Comparison of ENCODE assay signal across 1 cellular context in the genomic region with DNA sequence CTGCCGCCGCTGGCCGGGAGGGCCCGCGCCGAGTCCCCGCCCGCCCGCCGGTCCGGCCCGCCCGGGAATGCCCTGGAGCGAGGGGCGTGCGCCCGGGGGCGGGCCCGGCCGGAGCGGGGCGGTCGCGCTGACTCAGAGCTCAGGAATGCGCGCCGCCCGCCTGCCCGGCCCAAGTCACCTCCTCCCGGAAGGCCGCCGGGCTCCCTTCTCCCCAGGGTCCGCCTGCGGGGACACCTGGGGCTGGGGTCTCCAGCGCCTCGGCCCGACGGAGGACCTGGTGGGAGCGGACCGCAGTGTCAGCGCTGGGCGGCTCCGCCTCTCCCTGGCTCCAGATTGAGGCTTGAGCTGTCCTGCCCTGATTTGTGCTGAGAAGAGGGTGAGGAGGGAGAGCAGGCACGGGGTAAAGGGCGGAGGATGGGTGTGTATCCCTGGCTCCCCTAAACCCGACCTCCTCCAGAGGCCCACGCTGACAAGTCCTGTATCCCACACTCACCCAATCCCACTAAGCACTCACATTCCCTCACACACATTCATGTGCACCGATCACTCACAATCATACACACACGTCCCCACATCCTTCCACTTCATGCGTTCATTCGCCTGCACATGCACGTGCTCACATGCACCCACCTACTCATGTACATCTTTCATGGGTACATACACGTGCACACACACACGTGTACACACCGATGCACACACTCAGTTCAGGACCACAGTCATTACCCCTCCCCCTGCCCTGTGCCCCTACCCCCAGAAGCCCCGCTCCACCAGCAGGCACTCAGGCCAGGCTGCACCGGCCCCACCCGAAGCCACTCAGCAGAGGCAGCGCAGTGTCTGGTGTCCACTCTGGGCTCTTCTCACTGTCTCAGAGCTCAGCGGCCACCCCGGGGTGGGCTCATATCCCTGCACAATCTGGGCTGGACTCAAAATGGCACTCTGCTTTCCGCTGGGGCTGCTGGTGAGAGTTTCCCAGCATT.
A peak's percentile ranks its signal among the peaks of the same experiment; 100 is the strongest.
TF ChIP-seq lines count a peak whose summit lies in the region.

A gene with protein sequence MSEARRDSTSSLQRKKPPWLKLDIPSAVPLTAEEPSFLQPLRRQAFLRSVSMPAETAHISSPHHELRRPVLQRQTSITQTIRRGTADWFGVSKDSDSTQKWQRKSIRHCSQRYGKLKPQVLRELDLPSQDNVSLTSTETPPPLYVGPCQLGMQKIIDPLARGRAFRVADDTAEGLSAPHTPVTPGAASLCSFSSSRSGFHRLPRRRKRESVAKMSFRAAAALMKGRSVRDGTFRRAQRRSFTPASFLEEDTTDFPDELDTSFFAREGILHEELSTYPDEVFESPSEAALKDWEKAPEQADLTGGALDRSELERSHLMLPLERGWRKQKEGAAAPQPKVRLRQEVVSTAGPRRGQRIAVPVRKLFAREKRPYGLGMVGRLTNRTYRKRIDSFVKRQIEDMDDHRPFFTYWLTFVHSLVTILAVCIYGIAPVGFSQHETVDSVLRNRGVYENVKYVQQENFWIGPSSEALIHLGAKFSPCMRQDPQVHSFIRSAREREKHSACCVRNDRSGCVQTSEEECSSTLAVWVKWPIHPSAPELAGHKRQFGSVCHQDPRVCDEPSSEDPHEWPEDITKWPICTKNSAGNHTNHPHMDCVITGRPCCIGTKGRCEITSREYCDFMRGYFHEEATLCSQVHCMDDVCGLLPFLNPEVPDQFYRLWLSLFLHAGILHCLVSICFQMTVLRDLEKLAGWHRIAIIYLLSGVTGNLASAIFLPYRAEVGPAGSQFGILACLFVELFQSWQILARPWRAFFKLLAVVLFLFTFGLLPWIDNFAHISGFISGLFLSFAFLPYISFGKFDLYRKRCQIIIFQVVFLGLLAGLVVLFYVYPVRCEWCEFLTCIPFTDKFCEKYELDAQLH (minus strand): TSS at position 71 of the 977 bp plus-strand sequence. CDS start 7,616 bp downstream, outside the sequence.

TF ChIP-seq in HepG2, 621 proteins besides CTCF, POLR2A, EP300 and RAD21 (continued from another document and continues in another):
- TF ChIP-seq CBFB (CRISPR knock-in tag; IDR thresholded peaks at IDR 0.05) (no peak), ZNF33B (CRISPR knock-in tag; IDR thresholded peaks at IDR 0.05) (no peak), HOXA3 (CRISPR knock-in tag; IDR thresholded peaks at IDR 0.05) (peak; percentile 47), NRL (CRISPR knock-in tag; IDR thresholded peaks at IDR 0.05; ENCODE audit: borderline replicate concordance) (peak; percentile 24; the same call in 1 of the 2 replicates), ZNF263 (CRISPR knock-in tag; IDR thresholded peaks at IDR 0.05) (peak; percentile 24; the same call in 1 of the 2 replicates), ZNF768 (CRISPR knock-in tag; IDR thresholded peaks at IDR 0.05) (peak; percentile 37; the same call in 1 of the 2 replicates), ZNF546 (CRISPR knock-in tag; conservative IDR thresholded peaks at IDR 0.05) (no peak), ZNF589 (CRISPR knock-in tag; conservative IDR thresholded peaks at IDR 0.05) (0 out of 2 replicates have a peak, but pooled peaks have one; percentile 23), ZNF549 (CRISPR knock-in tag; IDR thresholded peaks at IDR 0.05) (no peak), ZSCAN29 (CRISPR knock-in tag; conservative IDR thresholded peaks at IDR 0.05) (no peak), GTF3A (CRISPR knock-in tag; conservative IDR thresholded peaks at IDR 0.05) (no peak), ZMYM3 (CRISPR knock-in tag; IDR thresholded peaks at IDR 0.05) (peak; percentile 97), ZNF563 (CRISPR knock-in tag; IDR thresholded peaks at IDR 0.05) (0 out of 2 replicates have a peak, but pooled peaks have one; percentile 50), HOXA5 (CRISPR knock-in tag; IDR thresholded peaks at IDR 0.05) (no peak), RBM39 (IDR thresholded peaks at IDR 0.05; ENCODE audit: low read depth, low read length, poor library complexity, severe bottlenecking) (peak; percentile 68), ZNF788 (CRISPR knock-in tag; IDR thresholded peaks at IDR 0.05; ENCODE audit: borderline replicate concordance) (no peak), MEIS1 (CRISPR knock-in tag; IDR thresholded peaks at IDR 0.05; ENCODE audit: borderline replicate concordance) (no peak), CHD2 (IDR thresholded peaks at IDR 0.05; ENCODE audit: low read depth, low read length) (no peak), ZNF747 (CRISPR knock-in tag; IDR thresholded peaks at IDR 0.05; ENCODE audit: borderline replicate concordance) (no peak), TAF15 (IDR thresholded peaks at IDR 0.05; ENCODE audit: low read depth, low read length, poor library complexity, severe bottlenecking) (no peak), MAF1 (CRISPR knock-in tag; IDR thresholded peaks at IDR 0.05; ENCODE audit: borderline replicate concordance) (no peak), ZBTB38 (CRISPR knock-in tag; IDR thresholded peaks at IDR 0.05) (peak; percentile 56), ZNF781 (CRISPR knock-in tag; IDR thresholded peaks at IDR 0.05; ENCODE audit: borderline replicate concordance, not compliant biosample characterization) (no peak), SNRNP70 (IDR thresholded peaks at IDR 0.05; ENCODE audit: low read depth, low read length) (no peak), SP4 (CRISPR knock-in tag; IDR thresholded peaks at IDR 0.05) (peak; percentile 57; the same call in 1 of the 2 replicates), ZNF20 (CRISPR knock-in tag; IDR thresholded peaks at IDR 0.05) (no peak), HNF4G (IDR thresholded peaks at IDR 0.05; ENCODE audit: borderline replicate concordance, low read depth, low read length) (no peak), HNF4G (CRISPR knock-in tag; IDR thresholded peaks at IDR 0.05; ENCODE audit: borderline replicate concordance, low read depth) (no peak)
- TF ChIP-seq, protein P1, sequence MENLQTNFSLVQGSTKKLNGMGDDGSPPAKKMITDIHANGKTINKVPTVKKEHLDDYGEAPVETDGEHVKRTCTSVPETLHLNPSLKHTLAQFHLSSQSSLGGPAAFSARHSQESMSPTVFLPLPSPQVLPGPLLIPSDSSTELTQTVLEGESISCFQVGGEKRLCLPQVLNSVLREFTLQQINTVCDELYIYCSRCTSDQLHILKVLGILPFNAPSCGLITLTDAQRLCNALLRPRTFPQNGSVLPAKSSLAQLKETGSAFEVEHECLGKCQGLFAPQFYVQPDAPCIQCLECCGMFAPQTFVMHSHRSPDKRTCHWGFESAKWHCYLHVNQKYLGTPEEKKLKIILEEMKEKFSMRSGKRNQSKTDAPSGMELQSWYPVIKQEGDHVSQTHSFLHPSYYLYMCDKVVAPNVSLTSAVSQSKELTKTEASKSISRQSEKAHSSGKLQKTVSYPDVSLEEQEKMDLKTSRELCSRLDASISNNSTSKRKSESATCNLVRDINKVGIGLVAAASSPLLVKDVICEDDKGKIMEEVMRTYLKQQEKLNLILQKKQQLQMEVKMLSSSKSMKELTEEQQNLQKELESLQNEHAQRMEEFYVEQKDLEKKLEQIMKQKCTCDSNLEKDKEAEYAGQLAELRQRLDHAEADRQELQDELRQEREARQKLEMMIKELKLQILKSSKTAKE (CRISPR knock-in tag; IDR thresholded peaks at IDR 0.05; ENCODE audit: borderline replicate concordance) = no peak
- TF ChIP-seq, protein P2, sequence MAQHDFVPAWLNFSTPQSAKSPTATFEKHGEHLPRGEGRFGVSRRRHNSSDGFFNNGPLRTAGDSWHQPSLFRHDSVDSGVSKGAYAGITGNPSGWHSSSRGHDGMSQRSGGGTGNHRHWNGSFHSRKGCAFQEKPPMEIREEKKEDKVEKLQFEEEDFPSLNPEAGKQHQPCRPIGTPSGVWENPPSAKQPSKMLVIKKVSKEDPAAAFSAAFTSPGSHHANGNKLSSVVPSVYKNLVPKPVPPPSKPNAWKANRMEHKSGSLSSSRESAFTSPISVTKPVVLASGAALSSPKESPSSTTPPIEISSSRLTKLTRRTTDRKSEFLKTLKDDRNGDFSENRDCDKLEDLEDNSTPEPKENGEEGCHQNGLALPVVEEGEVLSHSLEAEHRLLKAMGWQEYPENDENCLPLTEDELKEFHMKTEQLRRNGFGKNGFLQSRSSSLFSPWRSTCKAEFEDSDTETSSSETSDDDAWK (CRISPR knock-in tag; IDR thresholded peaks at IDR 0.05) = no peak
- TF ChIP-seq, protein P3, sequence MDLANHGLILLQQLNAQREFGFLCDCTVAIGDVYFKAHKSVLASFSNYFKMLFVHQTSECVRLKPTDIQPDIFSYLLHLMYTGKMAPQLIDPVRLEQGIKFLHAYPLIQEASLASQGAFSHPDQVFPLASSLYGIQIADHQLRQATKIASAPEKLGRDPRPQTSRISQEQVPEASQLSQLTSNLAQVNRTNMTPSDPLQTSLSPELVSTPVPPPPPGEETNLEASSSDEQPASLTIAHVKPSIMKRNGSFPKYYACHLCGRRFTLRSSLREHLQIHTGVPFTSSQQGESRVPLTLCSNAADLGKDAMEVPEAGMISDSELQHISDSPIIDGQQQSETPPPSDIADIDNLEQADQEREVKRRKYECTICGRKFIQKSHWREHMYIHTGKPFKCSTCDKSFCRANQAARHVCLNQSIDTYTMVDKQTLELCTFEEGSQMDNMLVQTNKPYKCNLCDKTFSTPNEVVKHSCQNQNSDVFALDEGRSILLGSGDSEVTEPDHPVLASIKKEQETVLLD (CRISPR knock-in tag; IDR thresholded peaks at IDR 0.05; ENCODE audit: low read depth) = 0 out of 2 replicates have a peak, but pooled peaks have one; percentile 17
- TF ChIP-seq, protein P4, sequence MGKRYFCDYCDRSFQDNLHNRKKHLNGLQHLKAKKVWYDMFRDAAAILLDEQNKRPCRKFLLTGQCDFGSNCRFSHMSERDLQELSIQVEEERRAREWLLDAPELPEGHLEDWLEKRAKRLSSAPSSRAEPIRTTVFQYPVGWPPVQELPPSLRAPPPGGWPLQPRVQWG (CRISPR knock-in tag; IDR thresholded peaks at IDR 0.05; ENCODE audit: borderline replicate concordance, low read depth) = no peak
- TF ChIP-seq, protein P5, sequence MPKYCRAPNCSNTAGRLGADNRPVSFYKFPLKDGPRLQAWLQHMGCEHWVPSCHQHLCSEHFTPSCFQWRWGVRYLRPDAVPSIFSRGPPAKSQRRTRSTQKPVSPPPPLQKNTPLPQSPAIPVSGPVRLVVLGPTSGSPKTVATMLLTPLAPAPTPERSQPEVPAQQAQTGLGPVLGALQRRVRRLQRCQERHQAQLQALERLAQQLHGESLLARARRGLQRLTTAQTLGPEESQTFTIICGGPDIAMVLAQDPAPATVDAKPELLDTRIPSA (CRISPR knock-in tag; IDR thresholded peaks at IDR 0.05; ENCODE audit: borderline replicate concordance) = no peak
- TF ChIP-seq, protein P6, sequence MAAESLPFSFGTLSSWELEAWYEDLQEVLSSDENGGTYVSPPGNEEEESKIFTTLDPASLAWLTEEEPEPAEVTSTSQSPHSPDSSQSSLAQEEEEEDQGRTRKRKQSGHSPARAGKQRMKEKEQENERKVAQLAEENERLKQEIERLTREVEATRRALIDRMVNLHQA (CRISPR knock-in tag; IDR thresholded peaks at IDR 0.05) = no peak
- TF ChIP-seq, protein P7, sequence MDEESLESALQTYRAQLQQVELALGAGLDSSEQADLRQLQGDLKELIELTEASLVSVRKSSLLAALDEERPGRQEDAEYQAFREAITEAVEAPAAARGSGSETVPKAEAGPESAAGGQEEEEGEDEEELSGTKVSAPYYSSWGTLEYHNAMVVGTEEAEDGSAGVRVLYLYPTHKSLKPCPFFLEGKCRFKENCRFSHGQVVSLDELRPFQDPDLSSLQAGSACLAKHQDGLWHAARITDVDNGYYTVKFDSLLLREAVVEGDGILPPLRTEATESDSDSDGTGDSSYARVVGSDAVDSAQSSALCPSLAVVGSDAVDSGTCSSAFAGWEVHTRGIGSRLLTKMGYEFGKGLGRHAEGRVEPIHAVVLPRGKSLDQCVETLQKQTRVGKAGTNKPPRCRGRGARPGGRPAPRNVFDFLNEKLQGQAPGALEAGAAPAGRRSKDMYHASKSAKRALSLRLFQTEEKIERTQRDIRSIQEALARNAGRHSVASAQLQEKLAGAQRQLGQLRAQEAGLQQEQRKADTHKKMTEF (CRISPR knock-in tag; IDR thresholded peaks at IDR 0.05) = peak; percentile 20; the same call in 1 of the 2 replicates
- TF ChIP-seq, protein P8, sequence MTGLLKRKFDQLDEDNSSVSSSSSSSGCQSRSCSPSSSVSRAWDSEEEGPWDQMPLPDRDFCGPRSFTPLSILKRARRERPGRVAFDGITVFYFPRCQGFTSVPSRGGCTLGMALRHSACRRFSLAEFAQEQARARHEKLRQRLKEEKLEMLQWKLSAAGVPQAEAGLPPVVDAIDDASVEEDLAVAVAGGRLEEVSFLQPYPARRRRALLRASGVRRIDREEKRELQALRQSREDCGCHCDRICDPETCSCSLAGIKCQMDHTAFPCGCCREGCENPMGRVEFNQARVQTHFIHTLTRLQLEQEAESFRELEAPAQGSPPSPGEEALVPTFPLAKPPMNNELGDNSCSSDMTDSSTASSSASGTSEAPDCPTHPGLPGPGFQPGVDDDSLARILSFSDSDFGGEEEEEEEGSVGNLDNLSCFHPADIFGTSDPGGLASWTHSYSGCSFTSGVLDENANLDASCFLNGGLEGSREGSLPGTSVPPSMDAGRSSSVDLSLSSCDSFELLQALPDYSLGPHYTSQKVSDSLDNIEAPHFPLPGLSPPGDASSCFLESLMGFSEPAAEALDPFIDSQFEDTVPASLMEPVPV (CRISPR knock-in tag; IDR thresholded peaks at IDR 0.05) = no peak
- TF ChIP-seq, protein P9, sequence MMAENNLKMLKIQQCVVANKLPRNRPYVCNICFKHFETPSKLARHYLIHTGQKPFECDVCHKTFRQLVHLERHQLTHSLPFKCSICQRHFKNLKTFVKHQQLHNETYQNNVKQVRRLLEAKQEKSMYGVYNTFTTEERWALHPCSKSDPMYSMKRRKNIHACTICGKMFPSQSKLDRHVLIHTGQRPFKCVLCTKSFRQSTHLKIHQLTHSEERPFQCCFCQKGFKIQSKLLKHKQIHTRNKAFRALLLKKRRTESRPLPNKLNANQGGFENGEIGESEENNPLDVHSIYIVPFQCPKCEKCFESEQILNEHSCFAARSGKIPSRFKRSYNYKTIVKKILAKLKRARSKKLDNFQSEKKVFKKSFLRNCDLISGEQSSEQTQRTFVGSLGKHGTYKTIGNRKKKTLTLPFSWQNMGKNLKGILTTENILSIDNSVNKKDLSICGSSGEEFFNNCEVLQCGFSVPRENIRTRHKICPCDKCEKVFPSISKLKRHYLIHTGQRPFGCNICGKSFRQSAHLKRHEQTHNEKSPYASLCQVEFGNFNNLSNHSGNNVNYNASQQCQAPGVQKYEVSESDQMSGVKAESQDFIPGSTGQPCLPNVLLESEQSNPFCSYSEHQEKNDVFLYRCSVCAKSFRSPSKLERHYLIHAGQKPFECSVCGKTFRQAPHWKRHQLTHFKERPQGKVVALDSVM (CRISPR knock-in tag; IDR thresholded peaks at IDR 0.05) = no peak
- TF ChIP-seq, protein P10, sequence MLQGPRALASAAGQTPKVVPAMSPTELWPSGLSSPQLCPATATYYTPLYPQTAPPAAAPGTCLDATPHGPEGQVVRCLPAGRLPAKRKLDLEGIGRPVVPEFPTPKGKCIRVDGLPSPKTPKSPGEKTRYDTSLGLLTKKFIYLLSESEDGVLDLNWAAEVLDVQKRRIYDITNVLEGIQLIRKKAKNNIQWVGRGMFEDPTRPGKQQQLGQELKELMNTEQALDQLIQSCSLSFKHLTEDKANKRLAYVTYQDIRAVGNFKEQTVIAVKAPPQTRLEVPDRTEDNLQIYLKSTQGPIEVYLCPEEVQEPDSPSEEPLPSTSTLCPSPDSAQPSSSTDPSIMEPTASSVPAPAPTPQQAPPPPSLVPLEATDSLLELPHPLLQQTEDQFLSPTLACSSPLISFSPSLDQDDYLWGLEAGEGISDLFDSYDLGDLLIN (CRISPR knock-in tag; IDR thresholded peaks at IDR 0.05; ENCODE audit: borderline replicate concordance) = no peak
